Comparison of ENCODE assay signal across 18 cellular contexts in genomic region chr22:19124377-19124776, GRCh38. TPM values are rescaled to one million over a fixed set of nuclear protein-coding genes. Genes with fewer than 3 reads are reported as not detected.
DNase-seq lines count a peak whose midpoint lies in the region; ATAC-seq and TF ChIP-seq lines count a peak whose summit lies in the region.
"Had no signal": no experiment of that assay in that cellular context is flagged by ENCODE, and none has a peak within 500 bp of the region (broad histone marks: within the 10 kb centered on the region; RNA-seq: fewer than 3 reads in every experiment).

No MANE protein-coding gene starts in this region.

- no peaks in the 10 kb centered on the region for H3K27me3 ChIP-seq in endodermal cell (ENCODE audit: control insufficient read depth, insufficient read depth, low read length, poor library complexity, severe bottlenecking)
- no peaks in the 10 kb centered on the region for H3K27me3 ChIP-seq in osteoblast (ENCODE audit: insufficient read depth, low read length)

- H3K36me3 Mint-ChIP-seq in activated naive CD8-positive, alpha-beta T cell treated with anti-CD3 and anti-CD28 coated beads, Interleukin-2, amount 10 ng/mL, durations not matched to agents 7 days and 5 days = no peaks in the 10 kb centered on the region
- H3K36me3 Mint-ChIP-seq in activated naive CD8-positive, alpha-beta T cell treated with anti-CD3 and anti-CD28 coated beads, Interleukin-2, amount 50 U/mL, for 24 hours (ENCODE audit: low read depth) = peaks cover 2% of the 10 kb centered on the region
- no peaks in the 10 kb centered on the region for H3K36me3 Mint-ChIP-seq in endodermal cell (ENCODE audit: low read depth)
- H3K36me3 Mint-ChIP-seq in T-cell = no peaks in the 10 kb centered on the region

- POLR2A ChIA-PET in activated naive CD8-positive, alpha-beta T cell treated with anti-CD3 and anti-CD28 coated beads, Interleukin-2, amount 10 ng/mL, durations not matched to agents 7 days and 5 days (lab: Charles Lee) = no interaction called here
- POLR2A ChIA-PET in T-cell (lab: Charles Lee) = interaction anchor here in 1 of 2 donors (0.7 kb wide), 1 partner anchor 13 kb away, joined by 3 read pairs; no protein-coding TSS in a partner anchor

- no peaks in the 10 kb centered on the region for H3K36me3 ChIP-seq in endodermal cell (ENCODE audit: control insufficient read depth, insufficient read depth, low read length)
- H3K36me3 ChIP-seq in osteoblast (ENCODE audit: insufficient read depth, low read length) = no peaks in the 10 kb centered on the region
- H3K36me3 ChIP-seq: HAP-1 had no signal

- H3K27ac Mint-ChIP-seq in activated naive CD8-positive, alpha-beta T cell treated with anti-CD3 and anti-CD28 coated beads, Interleukin-2, amount 10 ng/mL, durations not matched to agents 7 days and 5 days = peak overlapping the region; percentile 58
- H3K27ac Mint-ChIP-seq in activated naive CD8-positive, alpha-beta T cell treated with anti-CD3 and anti-CD28 coated beads, Interleukin-2, amount 50 U/mL, for 24 hours = no peak overlapping the region
- H3K27ac Mint-ChIP-seq in endodermal cell (peak overlapping the region; percentile 57), T-cell (peak overlapping the region in 1 of 2 donors; percentile 22)
- H3K27ac Mint-ChIP-seq: CD4-positive, alpha-beta T cell had no signal

- H3K9me3 Mint-ChIP-seq in activated naive CD8-positive, alpha-beta T cell treated with anti-CD3 and anti-CD28 coated beads, Interleukin-2, amount 10 ng/mL, durations not matched to agents 7 days and 5 days = no peaks in the 10 kb centered on the region
- no peaks in the 10 kb centered on the region for H3K9me3 Mint-ChIP-seq in activated naive CD8-positive, alpha-beta T cell treated with anti-CD3 and anti-CD28 coated beads, Interleukin-2, amount 50 U/mL, for 24 hours
- H3K9me3 Mint-ChIP-seq in endodermal cell (no peaks in the 10 kb centered on the region), T-cell (no peaks in the 10 kb centered on the region)
- H3K9me3 Mint-ChIP-seq: CD4-positive, alpha-beta T cell had no signal

- CTCF ChIA-PET in T-cell (lab: Charles Lee) = no interaction called here

- no peak overlapping the region for H2AFZ ChIP-seq in osteoblast (ENCODE audit: low read length)
- H2AFZ ChIP-seq: GM23248 had no signal

- H3K4me3 ChIP-seq in endodermal cell (ENCODE audit: low read length) (no peak overlapping the region), osteoblast (ENCODE audit: insufficient read depth, low read length) (no peak overlapping the region), foreskin fibroblast (ENCODE audit: low read depth in 1 of 2, low read length in 2 of 2) (no peak overlapping the region)
- H3K4me3 ChIP-seq: A549, GM23248, HAP-1 had no signal

- ATAC-seq in activated naive CD8-positive, alpha-beta T cell treated with anti-CD3 and anti-CD28 coated beads, Interleukin-2, amount 10 ng/mL, durations not matched to agents 7 days and 5 days (ENCODE audit: low read depth) = no peak
- no peak for ATAC-seq in activated naive CD8-positive, alpha-beta T cell treated with anti-CD3 and anti-CD28 coated beads, Interleukin-2, amount 50 U/mL, for 24 hours
- ATAC-seq in T-cell (replicated peaks in 1 of 4) = no peak
- no peak for ATAC-seq in GM19467 (IDR thresholded peaks at IDR 0.05; ENCODE audit: unreplicated experiment)
- ATAC-seq: A549 had no signal

- H3K9ac ChIP-seq in endodermal cell (ENCODE audit: extremely low read depth, low read length, poor library complexity, severe bottlenecking) = no peak overlapping the region
- H3K9ac ChIP-seq: GM23248 had no signal

- TF ChIP-seq CTCF in endodermal cell (conservative IDR thresholded peaks at IDR 0.05) (no peak), osteoblast (IDR thresholded peaks at IDR 0.05; ENCODE audit: extremely low read depth, low read depth, low read length) (no peak), foreskin fibroblast (IDR thresholded peaks at IDR 0.05; ENCODE audit: low read depth, low read length) (no peak)

- H4K20me1 ChIP-seq in osteoblast (ENCODE audit: insufficient read depth, low read length) = peaks cover 23% of the 10 kb centered on the region

- H3K4me1 Mint-ChIP-seq in activated naive CD8-positive, alpha-beta T cell treated with anti-CD3 and anti-CD28 coated beads, Interleukin-2, amount 10 ng/mL, durations not matched to agents 7 days and 5 days = peaks cover 24% of the 10 kb centered on the region
- H3K4me1 Mint-ChIP-seq in activated naive CD8-positive, alpha-beta T cell treated with anti-CD3 and anti-CD28 coated beads, Interleukin-2, amount 50 U/mL, for 24 hours = peaks cover 33% of the 10 kb centered on the region
- H3K4me1 Mint-ChIP-seq in endodermal cell (peaks cover 30% of the 10 kb centered on the region), T-cell (peaks cover 27 to 33% (median 29%) of the 10 kb centered on the region in 3 donors)

- H3K9me3 ChIP-seq in endodermal cell (ENCODE audit: control insufficient read depth, low read length) = no peaks in the 10 kb centered on the region
- no peaks in the 10 kb centered on the region for H3K9me3 ChIP-seq in osteoblast (ENCODE audit: low read depth, low read length)
- H3K9me3 ChIP-seq: A549, Caco-2, HAP-1 had no signal

- H3K27me3 Mint-ChIP-seq in activated naive CD8-positive, alpha-beta T cell treated with anti-CD3 and anti-CD28 coated beads, Interleukin-2, amount 10 ng/mL, durations not matched to agents 7 days and 5 days = no peaks in the 10 kb centered on the region
- H3K27me3 Mint-ChIP-seq in activated naive CD8-positive, alpha-beta T cell treated with anti-CD3 and anti-CD28 coated beads, Interleukin-2, amount 50 U/mL, for 24 hours = no peaks in the 10 kb centered on the region
- peaks cover 6% of the 10 kb centered on the region for H3K27me3 Mint-ChIP-seq in endodermal cell (ENCODE audit: insufficient read depth)
- no peaks in the 10 kb centered on the region for H3K27me3 Mint-ChIP-seq in T-cell
- H3K27me3 Mint-ChIP-seq: CD4-positive, alpha-beta T cell had no signal

- no peak for DNase-seq in activated naive CD8-positive, alpha-beta T cell treated with anti-CD3 and anti-CD28 coated beads, Interleukin-2, amount 10 ng/mL, durations not matched to agents 7 days and 5 days
- DNase-seq in activated naive CD8-positive, alpha-beta T cell treated with anti-CD3 and anti-CD28 coated beads, Interleukin-2, amount 50 U/mL, for 24 hours = no peak
- no peak for DNase-seq in endodermal cell
- DNase-seq in osteoblast (ENCODE audit: insufficient read length, low spot score, missing footprints) = peak; percentile 71
- no peak for DNase-seq in T-cell
- no peak for DNase-seq in foreskin fibroblast
- DNase-seq: AML-193; Caco-2; CD4-positive, alpha-beta T cell; GM23248 had no signal

- no peak overlapping the region for H3K4me2 ChIP-seq in osteoblast (ENCODE audit: insufficient read depth, low read length)
- H3K4me2 ChIP-seq: A549 had no signal

- H3K27ac ChIP-seq in endodermal cell (ENCODE audit: low read depth, low read length) = no peak overlapping the region
- no peak overlapping the region for H3K27ac ChIP-seq in osteoblast (ENCODE audit: low read depth, low read length)
- H3K27ac ChIP-seq: 22Rv1, A549, C4-2B, GM23248 had no signal

- no peak overlapping the region for H3K4me3 Mint-ChIP-seq in activated naive CD8-positive, alpha-beta T cell treated with anti-CD3 and anti-CD28 coated beads, Interleukin-2, amount 10 ng/mL, durations not matched to agents 7 days and 5 days
- no peak overlapping the region for H3K4me3 Mint-ChIP-seq in activated naive CD8-positive, alpha-beta T cell treated with anti-CD3 and anti-CD28 coated beads, Interleukin-2, amount 50 U/mL, for 24 hours
- H3K4me3 Mint-ChIP-seq in endodermal cell (no peak overlapping the region), T-cell (no peak overlapping the region)

- H3K4me1 ChIP-seq in endodermal cell (ENCODE audit: control insufficient read depth, insufficient read depth, low read length) (peaks cover 4% of the 10 kb centered on the region), osteoblast (ENCODE audit: insufficient read depth, low read length) (peaks cover 16% of the 10 kb centered on the region)

- peaks cover 28% of the 10 kb centered on the region for H3K79me2 ChIP-seq in osteoblast (ENCODE audit: insufficient read depth, low read length)

- 69 to 77% methylated on average over 2 to 4 of the region's 4 CpGs for WGBS in endodermal cell (ENCODE audit: insufficient coverage in 1 of 2, insufficient read length in 1 of 2), 2 experiments

RNA-seq across cellular contexts. Expression of gene DGCR2, which starts 2.2 kb away (rescaled TPM):
- total RNA-seq in activated naive CD8-positive, alpha-beta T cell treated with anti-CD3 and anti-CD28 coated beads, Interleukin-2, amount 10 ng/mL, durations not matched to agents 7 days and 5 days = 10 to 100 TPM; 38.0 to 38.3 TPM
- total RNA-seq in endodermal cell (10 to 100 TPM; 54.6 to 62.9 TPM), osteoblast (40.7 and 43.4 TPM in 2 replicates), T-cell (10 to 100 TPM; 50.9 to 79.2 (median 71.5) TPM)
- polyA plus RNA-seq in endodermal cell (2013, experiment 1 of 2) = 47.4 TPM
- 41.6 TPM for polyA plus RNA-seq in endodermal cell (2013, experiment 2 of 2)

RNA-seq across cellular contexts. Expression of gene TSSK2, which starts 6.7 kb away (rescaled TPM):
- not detected for total RNA-seq in activated naive CD8-positive, alpha-beta T cell treated with anti-CD3 and anti-CD28 coated beads, Interleukin-2, amount 10 ng/mL, durations not matched to agents 7 days and 5 days
- total RNA-seq in endodermal cell (not detected), osteoblast (not detected in 2 replicates), T-cell (under 1 TPM in 1 of 5 donors, not detected in 4; 0.37 TPM)
- not detected for polyA plus RNA-seq in endodermal cell (2013, experiment 1 of 2)
- polyA plus RNA-seq in endodermal cell (2013, experiment 2 of 2) = not detected
- total RNA-seq: Caco-2, GM23248, H4, HT1080 had no signal
- polyA plus RNA-seq: A549, BJ, GM23248 had no signal

RNA-seq across cellular contexts. Expression of gene ESS2, which starts 20.1 kb away (rescaled TPM):
- 10 to 100 TPM; 18.5 to 20.3 TPM for total RNA-seq in activated naive CD8-positive, alpha-beta T cell treated with anti-CD3 and anti-CD28 coated beads, Interleukin-2, amount 10 ng/mL, durations not matched to agents 7 days and 5 days
- 10 to 100 TPM; 14.5 to 14.8 TPM for total RNA-seq in endodermal cell
- 17.1 TPM for polyA plus RNA-seq in endodermal cell (2013, experiment 1 of 2)
- 15.0 TPM for polyA plus RNA-seq in endodermal cell (2013, experiment 2 of 2)
- 19.4 and 22.1 TPM in 2 replicates for total RNA-seq in osteoblast
- total RNA-seq in T-cell = 10 to 100 TPM; 20.9 to 40.4 (median 22.9) TPM

RNA-seq across cellular contexts. Expression of gene GSC2, which starts 25.7 kb away (rescaled TPM):
- total RNA-seq in activated naive CD8-positive, alpha-beta T cell treated with anti-CD3 and anti-CD28 coated beads, Interleukin-2, amount 10 ng/mL, durations not matched to agents 7 days and 5 days = not detected
- total RNA-seq in endodermal cell = not detected
- polyA plus RNA-seq in endodermal cell (2013, experiment 1 of 2) = not detected
- not detected for polyA plus RNA-seq in endodermal cell (2013, experiment 2 of 2)
- not detected in 2 replicates for total RNA-seq in osteoblast
- total RNA-seq in T-cell = not detected
- total RNA-seq: Caco-2; CD4-positive, alpha-beta T cell; GM23248; H4; HT1080 had no signal
- polyA plus RNA-seq: A549, BJ, GM23248 had no signal

RNA-seq across cellular contexts. Expression of gene SLC25A1, which starts 54.2 kb away (rescaled TPM):
- total RNA-seq in activated naive CD8-positive, alpha-beta T cell treated with anti-CD3 and anti-CD28 coated beads, Interleukin-2, amount 10 ng/mL, durations not matched to agents 7 days and 5 days = 10 to 100 TPM; 63.2 to 66.3 TPM
- total RNA-seq in endodermal cell (100 to 1,000 TPM; 111 to 119 TPM), osteoblast (63.7 and 69.2 TPM in 2 replicates), T-cell (10 to 100 TPM; 24.1 to 52.9 (median 45.7) TPM)
- polyA plus RNA-seq in endodermal cell (2013, experiment 1 of 2) = 113 TPM
- 109 TPM for polyA plus RNA-seq in endodermal cell (2013, experiment 2 of 2)
